1 cellular context compared by ENCODE assay signal in the genomic region with DNA sequence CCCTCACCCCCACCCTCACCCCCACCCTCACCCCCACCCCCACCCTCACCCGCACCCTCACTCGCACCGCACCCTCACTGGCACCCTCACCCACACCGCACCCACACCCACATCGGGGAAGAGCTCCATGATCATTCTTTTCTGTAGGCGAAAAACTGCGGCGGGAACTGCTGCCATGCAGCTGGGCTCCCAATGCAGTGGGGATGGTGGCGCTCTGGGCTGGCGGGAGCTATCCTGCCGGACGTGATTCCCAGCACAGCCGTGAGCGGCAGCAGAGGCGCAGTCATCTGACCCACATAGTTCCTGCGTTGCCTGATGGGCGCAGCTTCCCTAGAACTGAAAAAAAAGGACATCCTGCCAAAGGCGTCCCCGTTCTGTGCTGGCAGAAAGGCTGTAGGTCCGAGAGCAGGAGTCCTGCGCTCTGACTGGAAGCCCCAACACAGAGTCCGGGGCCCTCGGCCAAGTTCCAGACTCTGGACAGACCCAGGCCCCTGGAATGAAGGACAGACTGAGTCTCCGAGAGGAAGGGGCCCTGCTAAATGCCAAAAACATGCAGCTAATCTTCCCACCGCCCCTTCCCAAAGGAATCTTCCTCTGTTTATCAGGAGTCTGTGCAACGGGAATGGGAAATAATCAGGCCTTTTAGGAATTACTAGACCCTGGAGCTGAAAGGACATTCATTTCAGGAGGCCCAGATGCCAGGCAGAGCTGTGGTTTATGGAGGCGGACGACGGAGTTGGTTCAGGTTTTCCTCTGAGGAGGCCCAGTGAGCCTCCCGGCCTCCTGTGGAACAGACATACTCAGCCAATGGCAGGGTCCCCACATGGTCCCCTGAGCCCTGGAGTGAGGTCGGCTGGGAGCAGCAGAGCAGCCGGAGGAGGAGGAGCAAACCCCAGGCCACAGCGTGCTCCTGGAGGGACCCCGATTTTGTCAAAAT.
TF ChIP-seq lines count a peak whose summit lies in the region.

No MANE protein-coding gene starts in this region.

TF ChIP-seq in HepG2, 621 proteins besides CTCF, POLR2A, EP300 and RAD21 (continued from another document and continues in another):
- TF ChIP-seq, protein P1, sequence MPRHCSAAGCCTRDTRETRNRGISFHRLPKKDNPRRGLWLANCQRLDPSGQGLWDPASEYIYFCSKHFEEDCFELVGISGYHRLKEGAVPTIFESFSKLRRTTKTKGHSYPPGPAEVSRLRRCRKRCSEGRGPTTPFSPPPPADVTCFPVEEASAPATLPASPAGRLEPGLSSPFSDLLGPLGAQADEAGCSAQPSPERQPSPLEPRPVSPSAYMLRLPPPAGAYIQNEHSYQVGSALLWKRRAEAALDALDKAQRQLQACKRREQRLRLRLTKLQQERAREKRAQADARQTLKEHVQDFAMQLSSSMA (CRISPR knock-in tag; IDR thresholded peaks at IDR 0.05) = peak; percentile 64; the same call in 1 of the 2 replicates
- TF ChIP-seq GLI4 (CRISPR knock-in tag; IDR thresholded peaks at IDR 0.05; ENCODE audit: borderline replicate concordance) = no peak; the same call in 1 of the 2 replicates
- TF ChIP-seq, protein P2, sequence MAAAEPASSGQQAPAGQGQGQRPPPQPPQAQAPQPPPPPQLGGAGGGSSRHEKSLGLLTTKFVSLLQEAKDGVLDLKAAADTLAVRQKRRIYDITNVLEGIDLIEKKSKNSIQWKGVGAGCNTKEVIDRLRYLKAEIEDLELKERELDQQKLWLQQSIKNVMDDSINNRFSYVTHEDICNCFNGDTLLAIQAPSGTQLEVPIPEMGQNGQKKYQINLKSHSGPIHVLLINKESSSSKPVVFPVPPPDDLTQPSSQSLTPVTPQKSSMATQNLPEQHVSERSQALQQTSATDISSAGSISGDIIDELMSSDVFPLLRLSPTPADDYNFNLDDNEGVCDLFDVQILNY (CRISPR knock-in tag; conservative IDR thresholded peaks at IDR 0.05) = peak; percentile 91
- TF ChIP-seq, protein P3, sequence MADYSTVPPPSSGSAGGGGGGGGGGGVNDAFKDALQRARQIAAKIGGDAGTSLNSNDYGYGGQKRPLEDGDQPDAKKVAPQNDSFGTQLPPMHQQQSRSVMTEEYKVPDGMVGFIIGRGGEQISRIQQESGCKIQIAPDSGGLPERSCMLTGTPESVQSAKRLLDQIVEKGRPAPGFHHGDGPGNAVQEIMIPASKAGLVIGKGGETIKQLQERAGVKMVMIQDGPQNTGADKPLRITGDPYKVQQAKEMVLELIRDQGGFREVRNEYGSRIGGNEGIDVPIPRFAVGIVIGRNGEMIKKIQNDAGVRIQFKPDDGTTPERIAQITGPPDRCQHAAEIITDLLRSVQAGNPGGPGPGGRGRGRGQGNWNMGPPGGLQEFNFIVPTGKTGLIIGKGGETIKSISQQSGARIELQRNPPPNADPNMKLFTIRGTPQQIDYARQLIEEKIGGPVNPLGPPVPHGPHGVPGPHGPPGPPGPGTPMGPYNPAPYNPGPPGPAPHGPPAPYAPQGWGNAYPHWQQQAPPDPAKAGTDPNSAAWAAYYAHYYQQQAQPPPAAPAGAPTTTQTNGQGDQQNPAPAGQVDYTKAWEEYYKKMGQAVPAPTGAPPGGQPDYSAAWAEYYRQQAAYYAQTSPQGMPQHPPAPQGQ (CRISPR knock-in tag; IDR thresholded peaks at IDR 0.05; ENCODE audit: borderline replicate concordance) = 0 out of 2 replicates have a peak, but pooled peaks have one; percentile 42
- TF ChIP-seq NBN (conservative IDR thresholded peaks at IDR 0.05) = no peak
- no peak for TF ChIP-seq ZNF367 (CRISPR knock-in tag; IDR thresholded peaks at IDR 0.05; ENCODE audit: borderline replicate concordance)
- TF ChIP-seq, protein P4, sequence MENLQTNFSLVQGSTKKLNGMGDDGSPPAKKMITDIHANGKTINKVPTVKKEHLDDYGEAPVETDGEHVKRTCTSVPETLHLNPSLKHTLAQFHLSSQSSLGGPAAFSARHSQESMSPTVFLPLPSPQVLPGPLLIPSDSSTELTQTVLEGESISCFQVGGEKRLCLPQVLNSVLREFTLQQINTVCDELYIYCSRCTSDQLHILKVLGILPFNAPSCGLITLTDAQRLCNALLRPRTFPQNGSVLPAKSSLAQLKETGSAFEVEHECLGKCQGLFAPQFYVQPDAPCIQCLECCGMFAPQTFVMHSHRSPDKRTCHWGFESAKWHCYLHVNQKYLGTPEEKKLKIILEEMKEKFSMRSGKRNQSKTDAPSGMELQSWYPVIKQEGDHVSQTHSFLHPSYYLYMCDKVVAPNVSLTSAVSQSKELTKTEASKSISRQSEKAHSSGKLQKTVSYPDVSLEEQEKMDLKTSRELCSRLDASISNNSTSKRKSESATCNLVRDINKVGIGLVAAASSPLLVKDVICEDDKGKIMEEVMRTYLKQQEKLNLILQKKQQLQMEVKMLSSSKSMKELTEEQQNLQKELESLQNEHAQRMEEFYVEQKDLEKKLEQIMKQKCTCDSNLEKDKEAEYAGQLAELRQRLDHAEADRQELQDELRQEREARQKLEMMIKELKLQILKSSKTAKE (CRISPR knock-in tag; IDR thresholded peaks at IDR 0.05; ENCODE audit: borderline replicate concordance) = no peak
- TF ChIP-seq IRF2 (CRISPR knock-in tag; IDR thresholded peaks at IDR 0.05) = peak; percentile 89
- 0 out of 2 replicates have a peak, but pooled peaks have one; percentile 55 for TF ChIP-seq ZFP1 (CRISPR knock-in tag; IDR thresholded peaks at IDR 0.05)
- TF ChIP-seq CBFB (CRISPR knock-in tag; IDR thresholded peaks at IDR 0.05) = no peak
- TF ChIP-seq ATF7 (IDR thresholded peaks at IDR 0.05) = no peak
- no peak for TF ChIP-seq ATF7 (CRISPR knock-in tag; IDR thresholded peaks at IDR 0.05)
- TF ChIP-seq ZBTB3 (CRISPR knock-in tag; IDR thresholded peaks at IDR 0.05; ENCODE audit: borderline replicate concordance, low read depth) = 0 out of 2 replicates have a peak, but pooled peaks have one; percentile 39
- peak; percentile 70; the same call in 1 of the 2 replicates for TF ChIP-seq ZNF605 (CRISPR knock-in tag; IDR thresholded peaks at IDR 0.05)
- TF ChIP-seq ZNF329 (CRISPR knock-in tag; IDR thresholded peaks at IDR 0.05; ENCODE audit: low read depth) = no peak
- TF ChIP-seq MZF1 (CRISPR knock-in tag; IDR thresholded peaks at IDR 0.05; ENCODE audit: borderline replicate concordance) = no peak
- no peak for TF ChIP-seq FOXJ3 (CRISPR knock-in tag; IDR thresholded peaks at IDR 0.05; ENCODE audit: borderline replicate concordance)
- TF ChIP-seq, protein P5, sequence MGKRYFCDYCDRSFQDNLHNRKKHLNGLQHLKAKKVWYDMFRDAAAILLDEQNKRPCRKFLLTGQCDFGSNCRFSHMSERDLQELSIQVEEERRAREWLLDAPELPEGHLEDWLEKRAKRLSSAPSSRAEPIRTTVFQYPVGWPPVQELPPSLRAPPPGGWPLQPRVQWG (CRISPR knock-in tag; IDR thresholded peaks at IDR 0.05; ENCODE audit: borderline replicate concordance, low read depth) = no peak
- no peak for TF ChIP-seq MLLT10 (CRISPR knock-in tag; IDR thresholded peaks at IDR 0.05)
- TF ChIP-seq MIXL1 (CRISPR knock-in tag; IDR thresholded peaks at IDR 0.05) = peak; percentile 58; the same call in 1 of the 2 replicates
- TF ChIP-seq, protein P6, sequence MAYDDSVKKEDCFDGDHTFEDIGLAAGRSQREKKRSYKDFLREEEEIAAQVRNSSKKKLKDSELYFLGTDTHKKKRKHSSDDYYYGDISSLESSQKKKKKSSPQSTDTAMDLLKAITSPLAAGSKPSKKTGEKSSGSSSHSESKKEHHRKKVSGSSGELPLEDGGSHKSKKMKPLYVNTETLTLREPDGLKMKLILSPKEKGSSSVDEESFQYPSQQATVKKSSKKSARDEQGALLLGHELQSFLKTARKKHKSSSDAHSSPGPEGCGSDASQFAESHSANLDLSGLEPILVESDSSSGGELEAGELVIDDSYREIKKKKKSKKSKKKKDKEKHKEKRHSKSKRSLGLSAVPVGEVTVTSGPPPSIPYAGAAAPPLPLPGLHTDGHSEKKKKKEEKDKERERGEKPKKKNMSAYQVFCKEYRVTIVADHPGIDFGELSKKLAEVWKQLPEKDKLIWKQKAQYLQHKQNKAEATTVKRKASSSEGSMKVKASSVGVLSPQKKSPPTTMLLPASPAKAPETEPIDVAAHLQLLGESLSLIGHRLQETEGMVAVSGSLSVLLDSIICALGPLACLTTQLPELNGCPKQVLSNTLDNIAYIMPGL (CRISPR knock-in tag; IDR thresholded peaks at IDR 0.05; ENCODE audit: borderline replicate concordance in 1 of 2, low read depth in 1 of 2) = peak; percentile 79 to 97; a peak in 3 of 4 replicates
- TF ChIP-seq HES4 (CRISPR knock-in tag; IDR thresholded peaks at IDR 0.05; ENCODE audit: borderline replicate concordance) = no peak
- no peak for TF ChIP-seq ZNF772 (CRISPR knock-in tag; IDR thresholded peaks at IDR 0.05)
- no peak for TF ChIP-seq ZFP36L1 (CRISPR knock-in tag; IDR thresholded peaks at IDR 0.05)
- TF ChIP-seq, protein P7, sequence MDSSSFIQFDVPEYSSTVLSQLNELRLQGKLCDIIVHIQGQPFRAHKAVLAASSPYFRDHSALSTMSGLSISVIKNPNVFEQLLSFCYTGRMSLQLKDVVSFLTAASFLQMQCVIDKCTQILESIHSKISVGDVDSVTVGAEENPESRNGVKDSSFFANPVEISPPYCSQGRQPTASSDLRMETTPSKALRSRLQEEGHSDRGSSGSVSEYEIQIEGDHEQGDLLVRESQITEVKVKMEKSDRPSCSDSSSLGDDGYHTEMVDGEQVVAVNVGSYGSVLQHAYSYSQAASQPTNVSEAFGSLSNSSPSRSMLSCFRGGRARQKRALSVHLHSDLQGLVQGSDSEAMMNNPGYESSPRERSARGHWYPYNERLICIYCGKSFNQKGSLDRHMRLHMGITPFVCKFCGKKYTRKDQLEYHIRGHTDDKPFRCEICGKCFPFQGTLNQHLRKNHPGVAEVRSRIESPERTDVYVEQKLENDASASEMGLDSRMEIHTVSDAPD (CRISPR knock-in tag; IDR thresholded peaks at IDR 0.05) = no peak
- TF ChIP-seq FOSL1 (CRISPR knock-in tag; IDR thresholded peaks at IDR 0.05; ENCODE audit: borderline replicate concordance) = no peak
- no peak for TF ChIP-seq RORA (CRISPR knock-in tag; IDR thresholded peaks at IDR 0.05)
- TF ChIP-seq, protein P8, sequence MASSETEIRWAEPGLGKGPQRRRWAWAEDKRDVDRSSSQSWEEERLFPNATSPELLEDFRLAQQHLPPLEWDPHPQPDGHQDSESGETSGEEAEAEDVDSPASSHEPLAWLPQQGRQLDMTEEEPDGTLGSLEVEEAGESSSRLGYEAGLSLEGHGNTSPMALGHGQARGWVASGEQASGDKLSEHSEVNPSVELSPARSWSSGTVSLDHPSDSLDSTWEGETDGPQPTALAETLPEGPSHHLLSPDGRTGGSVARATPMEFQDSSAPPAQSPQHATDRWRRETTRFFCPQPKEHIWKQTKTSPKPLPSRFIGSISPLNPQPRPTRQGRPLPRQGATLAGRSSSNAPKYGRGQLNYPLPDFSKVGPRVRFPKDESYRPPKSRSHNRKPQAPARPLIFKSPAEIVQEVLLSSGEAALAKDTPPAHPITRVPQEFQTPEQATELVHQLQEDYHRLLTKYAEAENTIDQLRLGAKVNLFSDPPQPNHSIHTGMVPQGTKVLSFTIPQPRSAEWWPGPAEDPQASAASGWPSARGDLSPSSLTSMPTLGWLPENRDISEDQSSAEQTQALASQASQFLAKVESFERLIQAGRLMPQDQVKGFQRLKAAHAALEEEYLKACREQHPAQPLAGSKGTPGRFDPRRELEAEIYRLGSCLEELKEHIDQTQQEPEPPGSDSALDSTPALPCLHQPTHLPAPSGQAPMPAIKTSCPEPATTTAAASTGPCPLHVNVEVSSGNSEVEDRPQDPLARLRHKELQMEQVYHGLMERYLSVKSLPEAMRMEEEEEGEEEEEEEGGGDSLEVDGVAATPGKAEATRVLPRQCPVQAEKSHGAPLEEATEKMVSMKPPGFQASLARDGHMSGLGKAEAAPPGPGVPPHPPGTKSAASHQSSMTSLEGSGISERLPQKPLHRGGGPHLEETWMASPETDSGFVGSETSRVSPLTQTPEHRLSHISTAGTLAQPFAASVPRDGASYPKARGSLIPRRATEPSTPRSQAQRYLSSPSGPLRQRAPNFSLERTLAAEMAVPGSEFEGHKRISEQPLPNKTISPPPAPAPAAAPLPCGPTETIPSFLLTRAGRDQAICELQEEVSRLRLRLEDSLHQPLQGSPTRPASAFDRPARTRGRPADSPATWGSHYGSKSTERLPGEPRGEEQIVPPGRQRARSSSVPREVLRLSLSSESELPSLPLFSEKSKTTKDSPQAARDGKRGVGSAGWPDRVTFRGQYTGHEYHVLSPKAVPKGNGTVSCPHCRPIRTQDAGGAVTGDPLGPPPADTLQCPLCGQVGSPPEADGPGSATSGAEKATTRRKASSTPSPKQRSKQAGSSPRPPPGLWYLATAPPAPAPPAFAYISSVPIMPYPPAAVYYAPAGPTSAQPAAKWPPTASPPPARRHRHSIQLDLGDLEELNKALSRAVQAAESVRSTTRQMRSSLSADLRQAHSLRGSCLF (CRISPR knock-in tag; IDR thresholded peaks at IDR 0.05; ENCODE audit: borderline replicate concordance) = no peak
- TF ChIP-seq NRL (CRISPR knock-in tag; IDR thresholded peaks at IDR 0.05; ENCODE audit: borderline replicate concordance) = peak; percentile 84; the same call in 1 of the 2 replicates
- no peak for TF ChIP-seq ZNF615 (CRISPR knock-in tag; IDR thresholded peaks at IDR 0.05; ENCODE audit: borderline replicate concordance)
- no peak for TF ChIP-seq WIZ (CRISPR knock-in tag; IDR thresholded peaks at IDR 0.05)
- TF ChIP-seq HOXA9 (CRISPR knock-in tag; IDR thresholded peaks at IDR 0.05; ENCODE audit: borderline replicate concordance) = no peak
- peak; percentile 37; the same call in 1 of the 2 replicates for TF ChIP-seq CBX5 (CRISPR knock-in tag; IDR thresholded peaks at IDR 0.05; ENCODE audit: borderline replicate concordance)
- TF ChIP-seq, protein P9, sequence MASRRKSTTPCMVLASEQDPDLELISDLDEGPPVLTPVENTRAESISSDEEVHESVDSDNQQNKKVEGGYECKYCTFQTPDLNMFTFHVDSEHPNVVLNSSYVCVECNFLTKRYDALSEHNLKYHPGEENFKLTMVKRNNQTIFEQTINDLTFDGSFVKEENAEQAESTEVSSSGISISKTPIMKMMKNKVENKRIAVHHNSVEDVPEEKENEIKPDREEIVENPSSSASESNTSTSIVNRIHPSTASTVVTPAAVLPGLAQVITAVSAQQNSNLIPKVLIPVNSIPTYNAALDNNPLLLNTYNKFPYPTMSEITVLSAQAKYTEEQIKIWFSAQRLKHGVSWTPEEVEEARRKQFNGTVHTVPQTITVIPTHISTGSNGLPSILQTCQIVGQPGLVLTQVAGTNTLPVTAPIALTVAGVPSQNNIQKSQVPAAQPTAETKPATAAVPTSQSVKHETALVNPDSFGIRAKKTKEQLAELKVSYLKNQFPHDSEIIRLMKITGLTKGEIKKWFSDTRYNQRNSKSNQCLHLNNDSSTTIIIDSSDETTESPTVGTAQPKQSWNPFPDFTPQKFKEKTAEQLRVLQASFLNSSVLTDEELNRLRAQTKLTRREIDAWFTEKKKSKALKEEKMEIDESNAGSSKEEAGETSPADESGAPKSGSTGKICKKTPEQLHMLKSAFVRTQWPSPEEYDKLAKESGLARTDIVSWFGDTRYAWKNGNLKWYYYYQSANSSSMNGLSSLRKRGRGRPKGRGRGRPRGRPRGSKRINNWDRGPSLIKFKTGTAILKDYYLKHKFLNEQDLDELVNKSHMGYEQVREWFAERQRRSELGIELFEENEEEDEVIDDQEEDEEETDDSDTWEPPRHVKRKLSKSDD (CRISPR knock-in tag; IDR thresholded peaks at IDR 0.05; ENCODE audit: low read depth) = peak; percentile 70; the same call in 1 of the 2 replicates
- TF ChIP-seq ZNF782 (CRISPR knock-in tag; IDR thresholded peaks at IDR 0.05; ENCODE audit: borderline replicate concordance) = 0 out of 2 replicates have a peak, but pooled peaks have one; percentile 57
- no peak for TF ChIP-seq DR1 (CRISPR knock-in tag; IDR thresholded peaks at IDR 0.05)
- TF ChIP-seq ZNF326 (CRISPR knock-in tag; IDR thresholded peaks at IDR 0.05; ENCODE audit: borderline replicate concordance) = no peak
- TF ChIP-seq ZNF746 (CRISPR knock-in tag; IDR thresholded peaks at IDR 0.05) = peak; percentile 60; the same call in 1 of the 2 replicates
- peak; percentile 28; the same call in 1 of the 2 replicates for TF ChIP-seq PPARG (CRISPR knock-in tag; conservative IDR thresholded peaks at IDR 0.05)
- no peak for TF ChIP-seq TBP (CRISPR knock-in tag; IDR thresholded peaks at IDR 0.05)
- TF ChIP-seq RFX5 (IDR thresholded peaks at IDR 0.05; ENCODE audit: low read depth, low read length) = 0 out of 2 replicates have a peak, but pooled peaks have one; percentile 25
